Comparison of ENCODE assay signal across 18 cellular contexts in the genomic region with DNA sequence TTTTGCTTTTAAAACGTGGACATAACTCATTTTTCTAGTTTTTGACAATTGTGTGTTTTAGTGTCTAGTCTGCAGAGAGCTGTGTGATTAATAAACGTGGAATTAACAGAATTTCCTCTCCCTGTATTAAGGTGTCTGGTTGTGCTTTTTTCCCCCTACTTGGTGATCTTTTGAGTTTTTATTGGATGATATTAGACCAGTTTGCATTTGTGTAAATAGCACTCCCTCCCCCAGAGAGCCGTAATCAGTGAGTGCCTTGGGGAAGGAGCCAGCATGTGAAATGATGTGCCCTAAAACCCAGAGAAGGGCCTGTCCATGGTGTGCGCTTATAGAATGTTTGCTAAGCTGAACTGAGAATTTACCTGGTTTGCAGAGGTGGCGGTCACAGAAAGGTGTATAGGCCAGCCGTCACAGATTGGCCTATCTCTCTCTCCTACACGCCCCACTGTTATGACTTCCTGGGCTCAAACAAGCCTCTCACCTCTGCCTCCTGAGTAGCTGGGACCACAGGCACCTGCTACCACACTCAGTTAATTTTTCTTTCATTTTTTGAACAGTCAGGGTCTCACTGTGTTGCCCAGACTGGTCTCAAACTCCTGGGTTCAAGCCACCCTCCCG.
"Had no signal": no experiment of that assay in that cellular context is flagged by ENCODE, and none has a peak within 500 bp of the region (broad histone marks: within the 10 kb centered on the region; RNA-seq: fewer than 3 reads in every experiment).

No MANE protein-coding gene starts in this region.

- H3K4me1 ChIP-seq: adrenal gland, breast epithelium, heart left ventricle, thyroid gland, upper lobe of right lung had no signal

- H3K4me3 Mint-ChIP-seq: activated CD8-positive, alpha-beta T cell treated with anti-CD3 and anti-CD28 coated beads, Interleukin-2, amount 10 ng/mL, durations not matched to agents 7 days and 5 days; activated naive CD8-positive, alpha-beta T cell; natural killer cell treated with Interleukin-12 subunit alpha and Interleukin-12 subunit beta and Interleukin-15 and Interleukin-18, amount 100 ng/mL, for 72 hours had no signal

- H3K27ac Mint-ChIP-seq: activated CD8-positive, alpha-beta T cell treated with anti-CD3 and anti-CD28 coated beads, Interleukin-2, amount 10 ng/mL, durations not matched to agents 7 days and 5 days; activated naive CD8-positive, alpha-beta T cell; natural killer cell treated with Interleukin-12 subunit alpha and Interleukin-12 subunit beta and Interleukin-15 and Interleukin-18, amount 100 ng/mL, for 72 hours had no signal

- H3K9me3 Mint-ChIP-seq: natural killer cell treated with Interleukin-12 subunit alpha and Interleukin-12 subunit beta and Interleukin-15 and Interleukin-18, amount 100 ng/mL, for 72 hours had no signal

- DNase-seq: activated CD4-positive, alpha-beta T cell treated with anti-CD3 and anti-CD28 coated beads for 1 hour; activated CD4-positive, alpha-beta T cell treated with anti-CD3 and anti-CD28 coated beads, Interleukin-2, amount 50 U/mL, for 1 hour; activated CD8-positive, alpha-beta T cell treated with anti-CD3 and anti-CD28 coated beads, Interleukin-2, amount 10 ng/mL, durations not matched to agents 7 days and 5 days; activated T-cell treated with anti-CD3 and anti-CD28 coated beads, Interleukin-2, amount 50 U/mL, for 1 hour; adrenal gland; heart left ventricle; midbrain; stimulated activated CD4-positive, alpha-beta T cell treated with anti-CD3 and anti-CD28 coated beads, Interleukin-4, amount 100 ng/mL, for 24 hours; stimulated activated naive CD8-positive, alpha-beta T cell treated with anti-CD3 and anti-CD28 coated beads, Interleukin-15, Interleukin-2, amounts not matched to agents 100 U/mL and 50 U/mL, for 24 hours; substantia nigra; T-helper 9 cell; thyroid gland; upper lobe of right lung had no signal

- H3K27me3 ChIP-seq: adrenal gland, breast epithelium, heart left ventricle, thyroid gland, upper lobe of right lung had no signal

- H3K27me3 Mint-ChIP-seq: activated naive CD8-positive, alpha-beta T cell; natural killer cell treated with Interleukin-12 subunit alpha and Interleukin-12 subunit beta and Interleukin-15 and Interleukin-18, amount 100 ng/mL, for 72 hours had no signal

- H3K36me3 Mint-ChIP-seq: natural killer cell treated with Interleukin-12 subunit alpha and Interleukin-12 subunit beta and Interleukin-15 and Interleukin-18, amount 100 ng/mL, for 72 hours had no signal

- H3K27ac ChIP-seq: adrenal gland, breast epithelium, epithelial cell of prostate, heart left ventricle, prostate gland, thyroid gland, upper lobe of right lung had no signal

- H3K36me3 ChIP-seq: breast epithelium, prostate gland had no signal

- H3K4me3 ChIP-seq: adrenal gland, breast epithelium, heart left ventricle, prostate gland, thyroid gland, upper lobe of right lung had no signal

- ATAC-seq: activated CD8-positive, alpha-beta T cell treated with anti-CD3 and anti-CD28 coated beads, Interleukin-2, amount 10 ng/mL, durations not matched to agents 7 days and 5 days; heart left ventricle; stimulated activated naive CD8-positive, alpha-beta T cell treated with anti-CD3 and anti-CD28 coated beads, Interleukin-15, Interleukin-2, amounts not matched to agents 100 U/mL and 50 U/mL, for 24 hours; upper lobe of right lung had no signal

- H3K9me3 ChIP-seq: adrenal gland, breast epithelium, heart left ventricle, prostate gland, thyroid gland, upper lobe of right lung had no signal
